In the genomic region with DNA sequence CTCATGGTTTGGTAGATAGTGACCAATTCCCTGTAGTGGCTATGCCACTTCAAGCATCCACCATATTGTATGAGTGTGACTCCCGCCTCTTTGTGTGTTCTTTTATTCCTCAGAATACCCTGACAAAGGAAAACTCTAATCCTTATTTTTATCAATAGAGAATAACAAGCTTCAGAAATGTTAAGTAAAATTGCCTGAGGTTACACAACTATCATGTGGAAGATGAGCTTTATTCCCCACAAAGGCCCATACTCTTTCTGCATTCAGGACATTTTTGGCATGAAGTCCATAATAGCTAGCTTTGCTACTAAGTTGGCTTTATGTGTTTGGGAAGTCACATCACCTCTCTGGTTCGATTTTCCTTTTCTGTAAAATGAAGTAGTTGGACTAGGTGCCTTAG, we compare ENCODE assay signal across 23 cellular contexts.
DNase-seq lines count a peak whose midpoint lies in the region; ATAC-seq and TF ChIP-seq lines count a peak whose summit lies in the region.
"Had no signal": no experiment of that assay in that cellular context is flagged by ENCODE, and none has a peak within 500 bp of the region (broad histone marks: within the 10 kb centered on the region; RNA-seq: fewer than 3 reads in every experiment).

No MANE protein-coding gene starts in this region.

- no peaks in the 10 kb centered on the region for H3K79me2 ChIP-seq in GM23338 (replicated peaks; ENCODE audit: insufficient read depth)

- H3K4me1 Mint-ChIP-seq in GM23338, result peaks cover 12% of the 10 kb centered on the region
- H3K4me1 Mint-ChIP-seq: CD14-positive monocyte; CD8-positive, alpha-beta memory T cell had no signal

- DNase-seq in GM23338 (ENCODE audit: low spot score) (no peak), SK-MEL-5 (ENCODE audit: low read depth, low spot score) (peak; percentile 52), GM19240 (ENCODE audit: insufficient read length, low spot score) (no peak), NCI-H1930 (lab: John Stamatoyannopoulos, UW) (no peak)
- no peak for DNase-seq in activated T-cell treated with anti-CD3 and anti-CD28 coated beads, Interleukin-2, amount 50 U/mL, for 1 hour
- DNase-seq: 8988T; ACHN; AML-193; BE2C; Calu3; CD4-positive, alpha-beta T cell; CD8-positive, alpha-beta memory T cell; COR-L47; DMS53; DMS79 treated with DMSO at 0.1 percent for 48 hours; GF-D8; GOT3; HFFc6 had no signal

- no peak overlapping the region for H3K4me2 ChIP-seq in GM23338
- H3K4me2 ChIP-seq: A549; BLaER1 treated with 17β-estradiol and CSF1 and Interleukin-3, amounts not matched to agents 10 nM and 100 nM had no signal

- H4K20me1 ChIP-seq in GM23338 (replicated peaks; ENCODE audit: insufficient read depth), result no peaks in the 10 kb centered on the region
- H4K20me1 ChIP-seq: BLaER1 treated with 17β-estradiol and CSF1 and Interleukin-3, amounts not matched to agents 10 nM and 100 nM had no signal

- H3K36me3 ChIP-seq in GM23338 (ENCODE audit: insufficient read depth), result no peaks in the 10 kb centered on the region
- H3K36me3 ChIP-seq: BE2C; BLaER1 treated with 17β-estradiol and CSF1 and Interleukin-3, amounts not matched to agents 10 nM and 100 nM had no signal

- no peaks in the 10 kb centered on the region for H3F3A ChIP-seq in GM23338 (replicated peaks; ENCODE audit: low read depth)

- H3K27me3 Mint-ChIP-seq in GM23338 (ENCODE audit: insufficient read depth, low read depth, poor library complexity), result peaks cover 3% of the 10 kb centered on the region
- H3K27me3 Mint-ChIP-seq: CD4-positive, alpha-beta T cell; CD8-positive, alpha-beta memory T cell had no signal

- TF ChIP-seq CTCF in 22Rv1 (IDR thresholded peaks at IDR 0.05), result no peak
- no peak for TF ChIP-seq CTCF in GM23338 (conservative IDR thresholded peaks at IDR 0.05; ENCODE audit: low read depth in 2 of 2)

- H3K27ac Mint-ChIP-seq in GM23338, result peak overlapping the region; percentile 15; the same call in 1 of the 2 replicates
- H3K27ac Mint-ChIP-seq: CD14-positive monocyte; CD4-positive, alpha-beta T cell; CD8-positive, alpha-beta memory T cell; HFFc6 had no signal

- H3K4me3 Mint-ChIP-seq in GM23338, result no peak overlapping the region
- H3K4me3 Mint-ChIP-seq: CD14-positive monocyte; CD4-positive, alpha-beta T cell; CD8-positive, alpha-beta memory T cell; HFFc6 had no signal

- ATAC-seq in GM23338, result no peak
- ATAC-seq: A549, HCT116 had no signal

- in situ Hi-C loops in SK-MEL-5 (cut with HindIII; ENCODE audit: low pct_unique_long_range_greater_than_20kb, low sequenced_read_pairs), result no loop called here

- H3K27ac ChIP-seq in 22Rv1 (peak overlapping the region; percentile 91), GM23338 (ENCODE audit: low read depth) (no peak overlapping the region)
- H3K27ac ChIP-seq: A549; BLaER1 treated with 17β-estradiol and CSF1 and Interleukin-3, amounts not matched to agents 10 nM and 100 nM had no signal

- no peak overlapping the region for H2AFZ ChIP-seq in GM23338

- peaks cover 12% of the 10 kb centered on the region; the same call in 1 of the 2 replicates for H3K4me1 ChIP-seq in GM23338 (ENCODE audit: insufficient read depth)
- H3K4me1 ChIP-seq: A549, BE2C had no signal

- peaks cover 10% of the 10 kb centered on the region for H3K9me2 ChIP-seq in GM23338 (ENCODE audit: insufficient read depth)

- no peaks in the 10 kb centered on the region for H3K27me3 ChIP-seq in GM23338 (ENCODE audit: insufficient read depth)
- H3K27me3 ChIP-seq: BE2C; BLaER1 treated with 17β-estradiol and CSF1 and Interleukin-3, amounts not matched to agents 10 nM and 100 nM had no signal

- H3K36me3 Mint-ChIP-seq in GM23338 (ENCODE audit: low read depth), result no peaks in the 10 kb centered on the region
- H3K36me3 Mint-ChIP-seq: CD14-positive monocyte; CD8-positive, alpha-beta memory T cell had no signal

- no peak overlapping the region for H3K4me3 ChIP-seq in GM23338
- H3K4me3 ChIP-seq: A549; BLaER1 treated with 17β-estradiol and CSF1 and Interleukin-3, amounts not matched to agents 10 nM and 100 nM had no signal

- H3K9me3 Mint-ChIP-seq in GM23338, result no peaks in the 10 kb centered on the region
- H3K9me3 Mint-ChIP-seq: CD4-positive, alpha-beta T cell; HFFc6 had no signal

TF ChIP-seq in GM23338, 12 proteins besides CTCF, POLR2A, EP300 and RAD21:
- TF ChIP-seq EZH2 (IDR thresholded peaks at IDR 0.05; ENCODE audit: low read depth, unreplicated experiment) (no peak), CREB1 (CRISPR knock-in tag; IDR thresholded peaks at IDR 0.05; ENCODE audit: low read depth) (no peak), STAT1 (IDR thresholded peaks at IDR 0.05; ENCODE audit: unreplicated experiment) (no peak), POLR2AphosphoS5 (IDR thresholded peaks at IDR 0.05; ENCODE audit: low read depth) (no peak)
- TF ChIP-seq, protein P1, sequence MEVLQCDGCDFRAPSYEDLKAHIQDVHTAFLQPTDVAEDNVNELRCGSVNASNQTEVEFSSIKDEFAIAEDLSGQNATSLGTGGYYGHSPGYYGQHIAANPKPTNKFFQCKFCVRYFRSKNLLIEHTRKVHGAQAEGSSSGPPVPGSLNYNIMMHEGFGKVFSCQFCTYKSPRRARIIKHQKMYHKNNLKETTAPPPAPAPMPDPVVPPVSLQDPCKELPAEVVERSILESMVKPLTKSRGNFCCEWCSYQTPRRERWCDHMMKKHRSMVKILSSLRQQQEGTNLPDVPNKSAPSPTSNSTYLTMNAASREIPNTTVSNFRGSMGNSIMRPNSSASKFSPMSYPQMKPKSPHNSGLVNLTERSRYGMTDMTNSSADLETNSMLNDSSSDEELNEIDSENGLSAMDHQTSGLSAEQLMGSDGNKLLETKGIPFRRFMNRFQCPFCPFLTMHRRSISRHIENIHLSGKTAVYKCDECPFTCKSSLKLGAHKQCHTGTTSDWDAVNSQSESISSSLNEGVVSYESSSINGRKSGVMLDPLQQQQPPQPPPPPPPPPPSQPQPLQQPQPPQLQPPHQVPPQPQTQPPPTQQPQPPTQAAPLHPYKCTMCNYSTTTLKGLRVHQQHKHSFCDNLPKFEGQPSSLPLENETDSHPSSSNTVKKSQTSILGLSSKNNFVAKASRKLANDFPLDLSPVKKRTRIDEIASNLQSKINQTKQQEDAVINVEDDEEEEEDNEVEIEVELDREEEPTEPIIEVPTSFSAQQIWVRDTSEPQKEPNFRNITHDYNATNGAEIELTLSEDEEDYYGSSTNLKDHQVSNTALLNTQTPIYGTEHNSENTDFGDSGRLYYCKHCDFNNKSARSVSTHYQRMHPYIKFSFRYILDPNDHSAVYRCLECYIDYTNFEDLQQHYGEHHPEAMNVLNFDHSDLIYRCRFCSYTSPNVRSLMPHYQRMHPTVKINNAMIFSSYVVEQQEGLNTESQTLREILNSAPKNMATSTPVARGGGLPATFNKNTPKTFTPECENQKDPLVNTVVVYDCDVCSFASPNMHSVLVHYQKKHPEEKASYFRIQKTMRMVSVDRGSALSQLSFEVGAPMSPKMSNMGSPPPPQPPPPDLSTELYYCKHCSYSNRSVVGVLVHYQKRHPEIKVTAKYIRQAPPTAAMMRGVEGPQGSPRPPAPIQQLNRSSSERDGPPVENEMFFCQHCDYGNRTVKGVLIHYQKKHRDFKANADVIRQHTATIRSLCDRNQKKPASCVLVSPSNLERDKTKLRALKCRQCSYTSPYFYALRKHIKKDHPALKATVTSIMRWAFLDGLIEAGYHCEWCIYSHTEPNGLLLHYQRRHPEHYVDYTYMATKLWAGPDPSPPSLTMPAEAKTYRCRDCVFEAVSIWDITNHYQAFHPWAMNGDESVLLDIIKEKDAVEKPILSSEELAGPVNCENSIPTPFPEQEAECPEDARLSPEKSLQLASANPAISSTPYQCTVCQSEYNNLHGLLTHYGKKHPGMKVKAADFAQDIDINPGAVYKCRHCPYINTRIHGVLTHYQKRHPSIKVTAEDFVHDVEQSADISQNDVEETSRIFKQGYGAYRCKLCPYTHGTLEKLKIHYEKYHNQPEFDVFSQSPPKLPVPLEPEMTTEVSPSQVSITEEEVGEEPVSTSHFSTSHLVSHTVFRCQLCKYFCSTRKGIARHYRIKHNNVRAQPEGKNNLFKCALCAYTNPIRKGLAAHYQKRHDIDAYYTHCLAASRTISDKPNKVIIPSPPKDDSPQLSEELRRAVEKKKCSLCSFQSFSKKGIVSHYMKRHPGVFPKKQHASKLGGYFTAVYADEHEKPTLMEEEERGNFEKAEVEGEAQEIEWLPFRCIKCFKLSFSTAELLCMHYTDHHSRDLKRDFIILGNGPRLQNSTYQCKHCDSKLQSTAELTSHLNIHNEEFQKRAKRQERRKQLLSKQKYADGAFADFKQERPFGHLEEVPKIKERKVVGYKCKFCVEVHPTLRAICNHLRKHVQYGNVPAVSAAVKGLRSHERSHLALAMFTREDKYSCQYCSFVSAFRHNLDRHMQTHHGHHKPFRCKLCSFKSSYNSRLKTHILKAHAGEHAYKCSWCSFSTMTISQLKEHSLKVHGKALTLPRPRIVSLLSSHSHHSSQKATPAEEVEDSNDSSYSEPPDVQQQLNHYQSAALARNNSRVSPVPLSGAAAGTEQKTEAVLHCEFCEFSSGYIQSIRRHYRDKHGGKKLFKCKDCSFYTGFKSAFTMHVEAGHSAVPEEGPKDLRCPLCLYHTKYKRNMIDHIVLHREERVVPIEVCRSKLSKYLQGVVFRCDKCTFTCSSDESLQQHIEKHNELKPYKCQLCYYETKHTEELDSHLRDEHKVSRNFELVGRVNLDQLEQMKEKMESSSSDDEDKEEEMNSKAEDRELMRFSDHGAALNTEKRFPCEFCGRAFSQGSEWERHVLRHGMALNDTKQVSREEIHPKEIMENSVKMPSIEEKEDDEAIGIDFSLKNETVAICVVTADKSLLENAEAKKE (CRISPR knock-in tag; IDR thresholded peaks at IDR 0.05), result no peak
